In genomic region chr19:13150919-13151604, GRCh38 we compare ENCODE assay signal across 8 cellular contexts. TPM values are rescaled to one million over a fixed set of nuclear protein-coding genes. Genes with fewer than 3 reads are reported as not detected.
DNase-seq lines count a peak whose midpoint lies in the region; ATAC-seq and TF ChIP-seq lines count a peak whose summit lies in the region.

No MANE protein-coding gene starts in this region.

- POLR2A ChIA-PET in BJ (lab: Charles Lee): no interaction called here

- peak overlapping the region; percentile 99 to 100 (median 99) for H3K27ac Mint-ChIP-seq in IgD-negative memory B cell
- peak overlapping the region; percentile 98 for H3K27ac Mint-ChIP-seq in activated naive CD4-positive, alpha-beta T cell treated with anti-CD3 and anti-CD28 coated beads for 36 hours

- no peaks in the 10 kb centered on the region for H3K9me3 ChIP-seq in left ventricle myocardium inferior (replicated peaks)
- H3K9me3 ChIP-seq in gastrocnemius medialis: no peaks in the 10 kb centered on the region

- peaks cover 6% of the 10 kb centered on the region; the same call in 1 of the 2 replicates for H3K36me3 ChIP-seq in BJ (ENCODE audit: control insufficient read depth, insufficient read depth, low read length)
- peaks cover 11% of the 10 kb centered on the region for H3K36me3 ChIP-seq in left ventricle myocardium inferior
- H3K36me3 ChIP-seq in gastrocnemius medialis: peaks cover 0 to 4% of the 10 kb centered on the region in 2 donors

- H3K27me3 ChIP-seq in BJ (ENCODE audit: control insufficient read depth, insufficient read depth, low read length) (no peaks in the 10 kb centered on the region), left ventricle myocardium inferior (ENCODE audit: low read depth) (no peaks in the 10 kb centered on the region), gastrocnemius medialis (peaks cover 0 to 25% (median 14%) of the 10 kb centered on the region in 3 donors)

- intact Hi-C loops in activated naive CD4-positive, alpha-beta T cell treated with anti-CD3 and anti-CD28 coated beads for 36 hours (cut with micrococcal nuclease): loop anchor here (1.0 to 5.0 kb wide), 11 partner anchors 16 to 1231 kb away; partner anchors contain the start of genes ADGRE5, CALR, NACC1 and TRIR
- intact Hi-C loops in left ventricle myocardium inferior (cut with micrococcal nuclease): no loop called here
- intact Hi-C loops in gastrocnemius medialis (cut with DNase I; ENCODE audit: low total_unique reads): loop anchor here (1.0 to 5.0 kb wide), 10 partner anchors 16 to 1411 kb away; partner anchors contain the start of genes JUNB and NACC1

- TF ChIP-seq CTCF in BJ (IDR thresholded peaks at IDR 0.05; ENCODE audit: insufficient read depth, low read depth, low read length) (no peak), left ventricle myocardium inferior (IDR thresholded peaks at IDR 0.05; ENCODE audit: borderline replicate concordance) (no peak), gastrocnemius medialis (IDR thresholded peaks at IDR 0.05 in 4 of 5, conservative IDR thresholded peaks at IDR 0.05 in 1 of 5) (no peak)

- peaks cover 11% of the 10 kb centered on the region for H3K36me3 Mint-ChIP-seq in IgD-negative memory B cell
- peaks cover 31% of the 10 kb centered on the region for H3K36me3 Mint-ChIP-seq in activated naive CD4-positive, alpha-beta T cell treated with anti-CD3 and anti-CD28 coated beads for 36 hours (ENCODE audit: low read depth)

- no peak for DNase-seq in BJ (ENCODE audit: low read depth)
- peak; percentile 27 for DNase-seq in activated naive CD4-positive, alpha-beta T cell treated with anti-CD3 and anti-CD28 coated beads for 36 hours
- peak; percentile 47 for DNase-seq in left ventricle myocardium inferior
- DNase-seq in gastrocnemius medialis: peak in 1 of 2 donors; percentile 36

- H3K27ac ChIP-seq in left ventricle myocardium inferior (replicated peaks) (peak overlapping the region; percentile 99), gastrocnemius medialis (peak overlapping the region; percentile 96 to 99 (median 98))

- in situ Hi-C loops in gastrocnemius medialis (cut with MboI; ENCODE audit: low sequenced_read_pairs in 4 of 4): no loop called here

- peak overlapping the region; percentile 95 to 99 (median 98) for H3K4me3 Mint-ChIP-seq in IgD-negative memory B cell
- H3K4me3 Mint-ChIP-seq in activated naive CD4-positive, alpha-beta T cell treated with anti-CD3 and anti-CD28 coated beads for 36 hours: peak overlapping the region; percentile 99

- H3K4me1 ChIP-seq in left ventricle myocardium inferior (peaks cover 68% of the 10 kb centered on the region), gastrocnemius medialis (peaks cover 26 to 39% of the 10 kb centered on the region in 2 donors)

- no peaks in the 10 kb centered on the region for H3K27me3 Mint-ChIP-seq in IgD-negative memory B cell
- no peaks in the 10 kb centered on the region for H3K27me3 Mint-ChIP-seq in activated naive CD4-positive, alpha-beta T cell treated with anti-CD3 and anti-CD28 coated beads for 36 hours (ENCODE audit: low read depth)

- no peak for TF ChIP-seq POLR2A in gastrocnemius medialis (IDR thresholded peaks at IDR 0.05)

- ATAC-seq in gastrocnemius medialis: no peak
- ATAC-seq in HG03196 (IDR thresholded peaks at IDR 0.05; ENCODE audit: unreplicated experiment): no peak
- ATAC-seq in HG03571 (IDR thresholded peaks at IDR 0.05; ENCODE audit: unreplicated experiment): no peak
- no peak for ATAC-seq in GM19463 (IDR thresholded peaks at IDR 0.05; ENCODE audit: unreplicated experiment)

- H3K9me3 Mint-ChIP-seq in IgD-negative memory B cell: peaks cover 0 to 7% (median 0%) of the 10 kb centered on the region in 3 donors
- no peaks in the 10 kb centered on the region for H3K9me3 Mint-ChIP-seq in activated naive CD4-positive, alpha-beta T cell treated with anti-CD3 and anti-CD28 coated beads for 36 hours

- CTCF ChIA-PET in BJ (lab: Yijun Ruan, JAX): interaction anchor here (1.0 to 2.5 kb wide), 7 partner anchors 13 to 186 kb away, joined by 3 to 10 read pairs (median 3); no protein-coding TSS in a partner anchor
- CTCF ChIA-PET in activated naive CD4-positive, alpha-beta T cell treated with anti-CD3 and anti-CD28 coated beads for 36 hours (lab: Charles Lee): no interaction called here

- peaks cover 8 to 19% (median 10%) of the 10 kb centered on the region in 3 donors for H3K4me1 Mint-ChIP-seq in IgD-negative memory B cell
- peaks cover 20% of the 10 kb centered on the region for H3K4me1 Mint-ChIP-seq in activated naive CD4-positive, alpha-beta T cell treated with anti-CD3 and anti-CD28 coated beads for 36 hours (ENCODE audit: low read depth)

- peak overlapping the region; percentile 88 for H3K4me3 ChIP-seq in BJ (ENCODE audit: low read depth, low read length)
- peak overlapping the region; percentile 91 for H3K4me3 ChIP-seq in left ventricle myocardium inferior
- H3K4me3 ChIP-seq in gastrocnemius medialis: peak overlapping the region; percentile 86 to 93 (median 91)

RNA-seq across cellular contexts. Expression of gene IER2, which starts 0.9 kb away (rescaled TPM):
- polyA plus RNA-seq in BJ (2011; rRNA removed) (9.1 and 18.2 TPM in 2 replicates), IgD-negative memory B cell (350 TPM)
- polyA minus RNA-seq in BJ (2011; rRNA and poly(A)+ RNA removed): 4.2 and 7.4 TPM in 2 replicates
- 100 to 1,000 TPM; 120 to 123 TPM for total RNA-seq in activated naive CD4-positive, alpha-beta T cell treated with anti-CD3 and anti-CD28 coated beads for 36 hours
- total RNA-seq in left ventricle myocardium inferior (17.3 TPM), gastrocnemius medialis (10 to 100 TPM; 15.4 to 19.1 (median 16.7) TPM)

RNA-seq across cellular contexts. Expression of gene STX10, which starts 0.9 kb away (rescaled TPM):
- 56.8 and 73.1 TPM in 2 replicates for polyA plus RNA-seq in BJ (2011; rRNA removed)
- polyA minus RNA-seq in BJ (2011; rRNA and poly(A)+ RNA removed): 50.4 and 54.7 TPM in 2 replicates
- 52.8 TPM for polyA plus RNA-seq in IgD-negative memory B cell
- total RNA-seq in activated naive CD4-positive, alpha-beta T cell treated with anti-CD3 and anti-CD28 coated beads for 36 hours: 10 to 100 TPM; 48.3 to 48.9 TPM
- 39.2 TPM for total RNA-seq in left ventricle myocardium inferior
- 10 to 100 TPM; 16.5 to 40.7 (median 33.4) TPM for total RNA-seq in gastrocnemius medialis

RNA-seq across cellular contexts. Expression of gene NACC1, which starts 33.0 kb away (rescaled TPM):
- polyA plus RNA-seq in BJ (2011; rRNA removed) (46.8 and 98.7 TPM in 2 replicates), IgD-negative memory B cell (2.7 TPM)
- 65.7 and 80.7 TPM in 2 replicates for polyA minus RNA-seq in BJ (2011; rRNA and poly(A)+ RNA removed)
- 10 to 100 TPM; 41.3 to 45.0 TPM for total RNA-seq in activated naive CD4-positive, alpha-beta T cell treated with anti-CD3 and anti-CD28 coated beads for 36 hours
- total RNA-seq in left ventricle myocardium inferior (35.4 TPM), gastrocnemius medialis (10 to 100 TPM; 36.3 to 81.3 (median 49.4) TPM)

RNA-seq across cellular contexts. Expression of gene TRMT1, which starts 34.5 kb away (rescaled TPM):
- polyA plus RNA-seq in BJ (2011; rRNA removed) (15.9 and 30.8 TPM in 2 replicates), IgD-negative memory B cell (30.7 TPM)
- 20.2 and 36.8 TPM in 2 replicates for polyA minus RNA-seq in BJ (2011; rRNA and poly(A)+ RNA removed)
- 10 to 100 TPM; 55.8 to 59.6 TPM for total RNA-seq in activated naive CD4-positive, alpha-beta T cell treated with anti-CD3 and anti-CD28 coated beads for 36 hours
- total RNA-seq in left ventricle myocardium inferior (19.6 TPM), gastrocnemius medialis (10 to 100 TPM; 31.7 to 47.9 (median 45.0) TPM)

RNA-seq across cellular contexts. Expression of gene LYL1, which starts 48.4 kb away (rescaled TPM):
- 0.29 and 0.34 TPM in 2 replicates for polyA plus RNA-seq in BJ (2011; rRNA removed)
- 0.28 and 0.31 TPM in 2 replicates for polyA minus RNA-seq in BJ (2011; rRNA and poly(A)+ RNA removed)
- polyA plus RNA-seq in IgD-negative memory B cell: 90.1 TPM
- total RNA-seq in activated naive CD4-positive, alpha-beta T cell treated with anti-CD3 and anti-CD28 coated beads for 36 hours: 1 to 10 TPM; 1.8 to 2.2 TPM
- 6.3 TPM for total RNA-seq in left ventricle myocardium inferior
- total RNA-seq in gastrocnemius medialis: 1 to 10 TPM; 2.6 to 5.0 (median 3.1) TPM
